Comparison of ENCODE assay signal across 16 cellular contexts in genomic region chr6:71310261-71310660, GRCh38. TPM values are rescaled to one million over a fixed set of nuclear protein-coding genes. Genes with fewer than 3 reads are reported as not detected.
DNase-seq lines count a peak whose midpoint lies in the region; ATAC-seq, FAIRE-seq and TF ChIP-seq lines count a peak whose summit lies in the region.
"Had no signal": no experiment of that assay in that cellular context is flagged by ENCODE, and none has a peak within 500 bp of the region (broad histone marks: within the 10 kb centered on the region; RNA-seq: fewer than 3 reads in every experiment).

No MANE protein-coding gene starts in this region.

- POLR2A ChIA-PET in T-cell (lab: Charles Lee): interaction anchor here in 1 of 2 donors (0.7 kb wide), 1 partner anchor 910 kb away, joined by 3 read pairs; no protein-coding TSS in a partner anchor

- FAIRE-seq in GM19239 (lab: Jason Lieb, UNC): peak; percentile 23

- H3K36me3 ChIP-seq in neutrophil: peaks cover 18% of the 10 kb centered on the region
- H3K36me3 ChIP-seq: HAP-1 had no signal

- no peaks in the 10 kb centered on the region for H3K9me3 Mint-ChIP-seq in brain
- H3K9me3 Mint-ChIP-seq in T-cell: no peaks in the 10 kb centered on the region
- H3K9me3 Mint-ChIP-seq in activated naive CD8-positive, alpha-beta T cell treated with anti-CD3 and anti-CD28 coated beads, Interleukin-2, amount 50 U/mL, for 24 hours: no peaks in the 10 kb centered on the region
- H3K9me3 Mint-ChIP-seq: CD8-positive, alpha-beta T cell had no signal

- no peaks in the 10 kb centered on the region for H3K36me3 Mint-ChIP-seq in brain
- H3K36me3 Mint-ChIP-seq in T-cell: peaks cover 6% of the 10 kb centered on the region
- H3K36me3 Mint-ChIP-seq in activated naive CD8-positive, alpha-beta T cell treated with anti-CD3 and anti-CD28 coated beads, Interleukin-2, amount 50 U/mL, for 24 hours (ENCODE audit: low read depth): no peaks in the 10 kb centered on the region
- H3K36me3 Mint-ChIP-seq: CD8-positive, alpha-beta T cell had no signal

- peak overlapping the region in 3 of 5 experiments; percentile 3 to 86 (median 17) for H3K27ac Mint-ChIP-seq in brain
- H3K27ac Mint-ChIP-seq in T-cell: no peak overlapping the region
- H3K27ac Mint-ChIP-seq in activated naive CD8-positive, alpha-beta T cell treated with anti-CD3 and anti-CD28 coated beads, Interleukin-2, amount 50 U/mL, for 24 hours: no peak overlapping the region
- H3K27ac Mint-ChIP-seq: B cell; CD8-positive, alpha-beta T cell had no signal

- no peaks in the 10 kb centered on the region for H3K27me3 ChIP-seq in neutrophil
- H3K27me3 ChIP-seq: BLaER1 treated with 17β-estradiol and CSF1 and Interleukin-3, amounts not matched to agents 10 nM and 100 nM had no signal

- H3K27me3 Mint-ChIP-seq in brain: no peaks in the 10 kb centered on the region
- no peaks in the 10 kb centered on the region for H3K27me3 Mint-ChIP-seq in T-cell
- peaks cover 1% of the 10 kb centered on the region for H3K27me3 Mint-ChIP-seq in activated naive CD8-positive, alpha-beta T cell treated with anti-CD3 and anti-CD28 coated beads, Interleukin-2, amount 50 U/mL, for 24 hours
- H3K27me3 Mint-ChIP-seq: B cell had no signal

- CTCF ChIA-PET in T-cell (lab: Charles Lee): interaction anchor here in 1 of 2 donors (1.2 kb wide), 1 partner anchor 22 kb away, joined by 3 read pairs; the partner anchor contains the start of gene OGFRL1

- DNase-seq in GM19239 (ENCODE audit: insufficient read length, low spot score) (no peak), NCI-H524 treated with DMSO at 0.1 percent for 48 hours (lab: John Stamatoyannopoulos, UW) (peak; percentile 10), T-cell (no peak)
- no peak for DNase-seq in activated naive CD8-positive, alpha-beta T cell treated with anti-CD3 and anti-CD28 coated beads, Interleukin-2, amount 50 U/mL, for 24 hours
- DNase-seq: Calu3; CD8-positive, alpha-beta T cell; DMS79 treated with DMSO at 0.1 percent for 48 hours; GF-D8; IMR-90 had no signal

- no peaks in the 10 kb centered on the region for H3K9me3 ChIP-seq in neutrophil
- H3K9me3 ChIP-seq: BLaER1 treated with 17β-estradiol and CSF1 and Interleukin-3, amounts not matched to agents 10 nM and 100 nM; HAP-1 had no signal

- peak overlapping the region; percentile 6 for H3K27ac ChIP-seq in neutrophil
- H3K27ac ChIP-seq: GM23248 had no signal

- no peaks in the 10 kb centered on the region for H3K4me1 ChIP-seq in neutrophil (ENCODE audit: control insufficient read depth in 1 of 2, insufficient read depth in 1 of 2, low read depth in 1 of 2, low read length in 1 of 2)

- TF ChIP-seq CTCF in brain (conservative IDR thresholded peaks at IDR 0.05) (no peak), neutrophil (IDR thresholded peaks at IDR 0.05) (no peak)

- ATAC-seq in T-cell (replicated peaks in 1 of 4) (no peak), GM18867 (IDR thresholded peaks at IDR 0.05; ENCODE audit: unreplicated experiment) (no peak)
- no peak for ATAC-seq in activated naive CD8-positive, alpha-beta T cell treated with anti-CD3 and anti-CD28 coated beads, Interleukin-2, amount 50 U/mL, for 24 hours
- ATAC-seq: CD8-positive, alpha-beta T cell had no signal

- peak overlapping the region in 1 of 5 experiments; percentile 43 for H3K4me3 Mint-ChIP-seq in brain
- no peak overlapping the region for H3K4me3 Mint-ChIP-seq in T-cell
- H3K4me3 Mint-ChIP-seq in activated naive CD8-positive, alpha-beta T cell treated with anti-CD3 and anti-CD28 coated beads, Interleukin-2, amount 50 U/mL, for 24 hours: no peak overlapping the region
- H3K4me3 Mint-ChIP-seq: B cell; CD8-positive, alpha-beta T cell had no signal

- H3K4me3 ChIP-seq in neutrophil (ENCODE audit: low read depth in 1 of 2, low read length in 1 of 2): no peak overlapping the region
- H3K4me3 ChIP-seq: BLaER1 treated with 17β-estradiol and CSF1 and Interleukin-3, amounts not matched to agents 10 nM and 100 nM; GM23248; HAP-1 had no signal

- H3K4me1 Mint-ChIP-seq in brain: peaks cover 29% of the 10 kb centered on the region
- no peaks in the 10 kb centered on the region for H3K4me1 Mint-ChIP-seq in T-cell
- H3K4me1 Mint-ChIP-seq in activated naive CD8-positive, alpha-beta T cell treated with anti-CD3 and anti-CD28 coated beads, Interleukin-2, amount 50 U/mL, for 24 hours: no peaks in the 10 kb centered on the region
- H3K4me1 Mint-ChIP-seq: B cell had no signal

RNA-seq across cellular contexts. Expression of gene OGFRL1, which starts 21.6 kb away (rescaled TPM):
- polyA plus RNA-seq in brain (ENCODE audit: insufficient read depth, low read depth, low replicate concordance): 5.1 TPM
- total RNA-seq in T-cell: 10 to 100 TPM in 1 of 5 donors, 1 to 10 TPM in 4; 7.3 to 10.0 (median 8.2) TPM

Comparison
In these comparisons a context has a peak if more than half of its experiments do, and no peak if none do; other contexts are left out.
1. H3K27ac Mint-ChIP-seq: peak in brain (3 of 5); none in T-cell (0 of 2) and activated naive CD8-positive, alpha-beta T cell treated with anti-CD3 and anti-CD28 coated beads, Interleukin-2, amount 50 U/mL, for 24 hours (single experiment).